Comparison of ENCODE assay signal across 1 cellular context in the genomic region with DNA sequence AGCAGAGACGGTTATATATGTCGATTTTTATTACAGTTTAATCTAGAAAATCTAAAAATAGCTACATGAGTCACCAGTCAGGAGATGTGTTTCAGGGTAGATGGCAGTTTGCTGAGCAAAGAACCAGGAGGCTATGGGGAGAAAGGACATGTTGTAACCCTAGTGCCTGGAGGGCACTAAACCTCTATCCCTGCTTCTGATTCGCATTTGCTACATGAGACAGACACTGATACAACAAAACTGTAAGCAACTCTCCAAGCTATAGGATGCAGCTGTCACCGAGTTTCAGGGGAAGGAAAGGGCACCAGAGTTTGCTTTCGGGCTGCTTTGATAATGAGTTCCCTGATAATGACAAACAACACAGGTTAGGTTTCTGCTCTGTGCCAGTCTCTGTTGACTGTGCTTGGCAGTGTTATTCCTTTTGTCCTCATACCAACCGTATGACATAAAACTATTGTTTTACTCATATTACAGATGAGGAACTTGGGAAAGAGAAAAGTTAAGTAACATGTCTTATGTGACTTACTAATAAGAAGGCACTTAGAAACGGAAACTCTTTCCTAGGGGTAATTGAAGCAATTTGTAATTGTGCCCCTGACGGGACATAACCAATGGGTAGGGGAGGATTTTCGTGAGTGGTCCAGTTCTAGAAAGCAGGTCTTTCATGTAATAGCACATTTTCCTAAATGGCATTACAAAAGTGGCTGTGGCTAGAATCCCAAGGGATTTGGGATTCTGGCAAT.
TF ChIP-seq lines count a peak whose summit lies in the region.

No MANE protein-coding gene starts in this region.

TF ChIP-seq in K562, 482 proteins besides CTCF, POLR2A, EP300 and RAD21 (continued from another document):
- TF ChIP-seq, protein P1, sequence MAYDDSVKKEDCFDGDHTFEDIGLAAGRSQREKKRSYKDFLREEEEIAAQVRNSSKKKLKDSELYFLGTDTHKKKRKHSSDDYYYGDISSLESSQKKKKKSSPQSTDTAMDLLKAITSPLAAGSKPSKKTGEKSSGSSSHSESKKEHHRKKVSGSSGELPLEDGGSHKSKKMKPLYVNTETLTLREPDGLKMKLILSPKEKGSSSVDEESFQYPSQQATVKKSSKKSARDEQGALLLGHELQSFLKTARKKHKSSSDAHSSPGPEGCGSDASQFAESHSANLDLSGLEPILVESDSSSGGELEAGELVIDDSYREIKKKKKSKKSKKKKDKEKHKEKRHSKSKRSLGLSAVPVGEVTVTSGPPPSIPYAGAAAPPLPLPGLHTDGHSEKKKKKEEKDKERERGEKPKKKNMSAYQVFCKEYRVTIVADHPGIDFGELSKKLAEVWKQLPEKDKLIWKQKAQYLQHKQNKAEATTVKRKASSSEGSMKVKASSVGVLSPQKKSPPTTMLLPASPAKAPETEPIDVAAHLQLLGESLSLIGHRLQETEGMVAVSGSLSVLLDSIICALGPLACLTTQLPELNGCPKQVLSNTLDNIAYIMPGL (CRISPR knock-in tag; IDR thresholded peaks at IDR 0.05): no peak
- TF ChIP-seq ZNF589 (CRISPR knock-in tag; IDR thresholded peaks at IDR 0.05; ENCODE audit: low read depth) (0 out of 2 replicates have a peak, but pooled peaks have one; percentile 51), ZNF75A (CRISPR knock-in tag; IDR thresholded peaks at IDR 0.05) (no peak), HNRNPUL1 (IDR thresholded peaks at IDR 0.05; ENCODE audit: low read length) (no peak), EGR1 (conservative IDR thresholded peaks at IDR 0.05) (no peak), ZZZ3 (IDR thresholded peaks at IDR 0.05) (no peak), HDAC1 (IDR thresholded peaks at IDR 0.05) (no peak), ZNF766 (CRISPR knock-in tag; conservative IDR thresholded peaks at IDR 0.05) (0 out of 2 replicates have a peak, but pooled peaks have one; percentile 65), MEF2D (tag; conservative IDR thresholded peaks at IDR 0.05; ENCODE audit: low read depth) (peak; percentile 94), GTF2E2 (tag; IDR thresholded peaks at IDR 0.05) (0 out of 2 replicates have a peak, but pooled peaks have one; percentile 9), RAD51 (IDR thresholded peaks at IDR 0.05; ENCODE audit: borderline replicate concordance, low read depth) (no peak), ZKSCAN8 (CRISPR knock-in tag; IDR thresholded peaks at IDR 0.05) (0 out of 2 replicates have a peak, but pooled peaks have one; percentile 6), JUND (IDR thresholded peaks at IDR 0.05; ENCODE audit: borderline replicate concordance, low read depth, low read length) (peak; percentile 78), JUND (tag; IDR thresholded peaks at IDR 0.05; ENCODE audit: borderline replicate concordance, low read depth, low read length) (peak; percentile 80; the same call in 2 of the 3 replicates), ESRRB (CRISPR knock-in tag; IDR thresholded peaks at IDR 0.05; ENCODE audit: borderline replicate concordance) (no peak), KHSRP (IDR thresholded peaks at IDR 0.05) (no peak), FOSL1 (tag; conservative IDR thresholded peaks at IDR 0.05) (peak; percentile 87), ZNF511 (CRISPR knock-in tag; IDR thresholded peaks at IDR 0.05) (no peak), ZNF395 (CRISPR knock-in tag; IDR thresholded peaks at IDR 0.05) (peak; percentile 79; the same call in 1 of the 2 replicates), JUN (IDR thresholded peaks at IDR 0.05; ENCODE audit: borderline replicate concordance, low read depth, low read length) (0 out of 2 replicates have a peak, but pooled peaks have one; percentile 40), JUN (CRISPR knock-in tag; IDR thresholded peaks at IDR 0.05; ENCODE audit: borderline replicate concordance) (no peak), ATF3 (IDR thresholded peaks at IDR 0.05) (peak; percentile 78), ATF3 (CRISPR knock-in tag; conservative IDR thresholded peaks at IDR 0.05) (no peak), RBM25 (IDR thresholded peaks at IDR 0.05; ENCODE audit: low read depth, low read length, severe bottlenecking) (no peak), ZNF830 (CRISPR knock-in tag; IDR thresholded peaks at IDR 0.05) (no peak)
- TF ChIP-seq, protein P2, sequence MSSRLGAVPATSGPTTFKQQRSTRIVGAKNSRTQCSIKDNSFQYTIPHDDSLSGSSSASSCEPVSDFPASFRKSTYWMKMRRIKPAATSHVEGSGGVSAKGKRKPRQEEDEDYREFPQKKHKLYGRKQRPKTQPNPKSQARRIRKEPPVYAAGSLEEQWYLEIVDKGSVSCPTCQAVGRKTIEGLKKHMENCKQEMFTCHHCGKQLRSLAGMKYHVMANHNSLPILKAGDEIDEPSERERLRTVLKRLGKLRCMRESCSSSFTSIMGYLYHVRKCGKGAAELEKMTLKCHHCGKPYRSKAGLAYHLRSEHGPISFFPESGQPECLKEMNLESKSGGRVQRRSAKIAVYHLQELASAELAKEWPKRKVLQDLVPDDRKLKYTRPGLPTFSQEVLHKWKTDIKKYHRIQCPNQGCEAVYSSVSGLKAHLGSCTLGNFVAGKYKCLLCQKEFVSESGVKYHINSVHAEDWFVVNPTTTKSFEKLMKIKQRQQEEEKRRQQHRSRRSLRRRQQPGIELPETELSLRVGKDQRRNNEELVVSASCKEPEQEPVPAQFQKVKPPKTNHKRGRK (tag; IDR thresholded peaks at IDR 0.05): no peak
- TF ChIP-seq, protein P3, sequence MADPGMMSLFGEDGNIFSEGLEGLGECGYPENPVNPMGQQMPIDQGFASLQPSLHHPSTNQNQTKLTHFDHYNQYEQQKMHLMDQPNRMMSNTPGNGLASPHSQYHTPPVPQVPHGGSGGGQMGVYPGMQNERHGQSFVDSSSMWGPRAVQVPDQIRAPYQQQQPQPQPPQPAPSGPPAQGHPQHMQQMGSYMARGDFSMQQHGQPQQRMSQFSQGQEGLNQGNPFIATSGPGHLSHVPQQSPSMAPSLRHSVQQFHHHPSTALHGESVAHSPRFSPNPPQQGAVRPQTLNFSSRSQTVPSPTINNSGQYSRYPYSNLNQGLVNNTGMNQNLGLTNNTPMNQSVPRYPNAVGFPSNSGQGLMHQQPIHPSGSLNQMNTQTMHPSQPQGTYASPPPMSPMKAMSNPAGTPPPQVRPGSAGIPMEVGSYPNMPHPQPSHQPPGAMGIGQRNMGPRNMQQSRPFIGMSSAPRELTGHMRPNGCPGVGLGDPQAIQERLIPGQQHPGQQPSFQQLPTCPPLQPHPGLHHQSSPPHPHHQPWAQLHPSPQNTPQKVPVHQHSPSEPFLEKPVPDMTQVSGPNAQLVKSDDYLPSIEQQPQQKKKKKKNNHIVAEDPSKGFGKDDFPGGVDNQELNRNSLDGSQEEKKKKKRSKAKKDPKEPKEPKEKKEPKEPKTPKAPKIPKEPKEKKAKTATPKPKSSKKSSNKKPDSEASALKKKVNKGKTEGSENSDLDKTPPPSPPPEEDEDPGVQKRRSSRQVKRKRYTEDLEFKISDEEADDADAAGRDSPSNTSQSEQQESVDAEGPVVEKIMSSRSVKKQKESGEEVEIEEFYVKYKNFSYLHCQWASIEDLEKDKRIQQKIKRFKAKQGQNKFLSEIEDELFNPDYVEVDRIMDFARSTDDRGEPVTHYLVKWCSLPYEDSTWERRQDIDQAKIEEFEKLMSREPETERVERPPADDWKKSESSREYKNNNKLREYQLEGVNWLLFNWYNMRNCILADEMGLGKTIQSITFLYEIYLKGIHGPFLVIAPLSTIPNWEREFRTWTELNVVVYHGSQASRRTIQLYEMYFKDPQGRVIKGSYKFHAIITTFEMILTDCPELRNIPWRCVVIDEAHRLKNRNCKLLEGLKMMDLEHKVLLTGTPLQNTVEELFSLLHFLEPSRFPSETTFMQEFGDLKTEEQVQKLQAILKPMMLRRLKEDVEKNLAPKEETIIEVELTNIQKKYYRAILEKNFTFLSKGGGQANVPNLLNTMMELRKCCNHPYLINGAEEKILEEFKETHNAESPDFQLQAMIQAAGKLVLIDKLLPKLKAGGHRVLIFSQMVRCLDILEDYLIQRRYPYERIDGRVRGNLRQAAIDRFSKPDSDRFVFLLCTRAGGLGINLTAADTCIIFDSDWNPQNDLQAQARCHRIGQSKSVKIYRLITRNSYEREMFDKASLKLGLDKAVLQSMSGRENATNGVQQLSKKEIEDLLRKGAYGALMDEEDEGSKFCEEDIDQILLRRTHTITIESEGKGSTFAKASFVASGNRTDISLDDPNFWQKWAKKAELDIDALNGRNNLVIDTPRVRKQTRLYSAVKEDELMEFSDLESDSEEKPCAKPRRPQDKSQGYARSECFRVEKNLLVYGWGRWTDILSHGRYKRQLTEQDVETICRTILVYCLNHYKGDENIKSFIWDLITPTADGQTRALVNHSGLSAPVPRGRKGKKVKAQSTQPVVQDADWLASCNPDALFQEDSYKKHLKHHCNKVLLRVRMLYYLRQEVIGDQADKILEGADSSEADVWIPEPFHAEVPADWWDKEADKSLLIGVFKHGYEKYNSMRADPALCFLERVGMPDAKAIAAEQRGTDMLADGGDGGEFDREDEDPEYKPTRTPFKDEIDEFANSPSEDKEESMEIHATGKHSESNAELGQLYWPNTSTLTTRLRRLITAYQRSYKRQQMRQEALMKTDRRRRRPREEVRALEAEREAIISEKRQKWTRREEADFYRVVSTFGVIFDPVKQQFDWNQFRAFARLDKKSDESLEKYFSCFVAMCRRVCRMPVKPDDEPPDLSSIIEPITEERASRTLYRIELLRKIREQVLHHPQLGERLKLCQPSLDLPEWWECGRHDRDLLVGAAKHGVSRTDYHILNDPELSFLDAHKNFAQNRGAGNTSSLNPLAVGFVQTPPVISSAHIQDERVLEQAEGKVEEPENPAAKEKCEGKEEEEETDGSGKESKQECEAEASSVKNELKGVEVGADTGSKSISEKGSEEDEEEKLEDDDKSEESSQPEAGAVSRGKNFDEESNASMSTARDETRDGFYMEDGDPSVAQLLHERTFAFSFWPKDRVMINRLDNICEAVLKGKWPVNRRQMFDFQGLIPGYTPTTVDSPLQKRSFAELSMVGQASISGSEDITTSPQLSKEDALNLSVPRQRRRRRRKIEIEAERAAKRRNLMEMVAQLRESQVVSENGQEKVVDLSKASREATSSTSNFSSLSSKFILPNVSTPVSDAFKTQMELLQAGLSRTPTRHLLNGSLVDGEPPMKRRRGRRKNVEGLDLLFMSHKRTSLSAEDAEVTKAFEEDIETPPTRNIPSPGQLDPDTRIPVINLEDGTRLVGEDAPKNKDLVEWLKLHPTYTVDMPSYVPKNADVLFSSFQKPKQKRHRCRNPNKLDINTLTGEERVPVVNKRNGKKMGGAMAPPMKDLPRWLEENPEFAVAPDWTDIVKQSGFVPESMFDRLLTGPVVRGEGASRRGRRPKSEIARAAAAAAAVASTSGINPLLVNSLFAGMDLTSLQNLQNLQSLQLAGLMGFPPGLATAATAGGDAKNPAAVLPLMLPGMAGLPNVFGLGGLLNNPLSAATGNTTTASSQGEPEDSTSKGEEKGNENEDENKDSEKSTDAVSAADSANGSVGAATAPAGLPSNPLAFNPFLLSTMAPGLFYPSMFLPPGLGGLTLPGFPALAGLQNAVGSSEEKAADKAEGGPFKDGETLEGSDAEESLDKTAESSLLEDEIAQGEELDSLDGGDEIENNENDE (IDR thresholded peaks at IDR 0.05; ENCODE audit: low read depth, low read length): no peak
- TF ChIP-seq, protein P4, sequence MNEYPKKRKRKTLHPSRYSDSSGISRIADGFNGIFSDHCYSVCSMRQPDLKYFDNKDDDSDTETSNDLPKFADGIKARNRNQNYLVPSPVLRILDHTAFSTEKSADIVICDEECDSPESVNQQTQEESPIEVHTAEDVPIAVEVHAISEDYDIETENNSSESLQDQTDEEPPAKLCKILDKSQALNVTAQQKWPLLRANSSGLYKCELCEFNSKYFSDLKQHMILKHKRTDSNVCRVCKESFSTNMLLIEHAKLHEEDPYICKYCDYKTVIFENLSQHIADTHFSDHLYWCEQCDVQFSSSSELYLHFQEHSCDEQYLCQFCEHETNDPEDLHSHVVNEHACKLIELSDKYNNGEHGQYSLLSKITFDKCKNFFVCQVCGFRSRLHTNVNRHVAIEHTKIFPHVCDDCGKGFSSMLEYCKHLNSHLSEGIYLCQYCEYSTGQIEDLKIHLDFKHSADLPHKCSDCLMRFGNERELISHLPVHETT (CRISPR knock-in tag; conservative IDR thresholded peaks at IDR 0.05 in 1 of 2, IDR thresholded peaks at IDR 0.05 in 1 of 2): peak in 1 of 2 experiments; percentile 33; a peak in 1 of 4 replicates
- TF ChIP-seq, protein P5, sequence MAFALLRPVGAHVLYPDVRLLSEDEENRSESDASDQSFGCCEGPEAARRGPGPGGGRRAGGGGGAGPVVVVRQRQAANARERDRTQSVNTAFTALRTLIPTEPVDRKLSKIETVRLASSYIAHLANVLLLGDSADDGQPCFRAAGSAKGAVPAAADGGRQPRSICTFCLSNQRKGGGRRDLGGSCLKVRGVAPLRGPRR (CRISPR knock-in tag; IDR thresholded peaks at IDR 0.05): no peak
